Comparison of ENCODE assay signal across 20 cellular contexts in the genomic region with DNA sequence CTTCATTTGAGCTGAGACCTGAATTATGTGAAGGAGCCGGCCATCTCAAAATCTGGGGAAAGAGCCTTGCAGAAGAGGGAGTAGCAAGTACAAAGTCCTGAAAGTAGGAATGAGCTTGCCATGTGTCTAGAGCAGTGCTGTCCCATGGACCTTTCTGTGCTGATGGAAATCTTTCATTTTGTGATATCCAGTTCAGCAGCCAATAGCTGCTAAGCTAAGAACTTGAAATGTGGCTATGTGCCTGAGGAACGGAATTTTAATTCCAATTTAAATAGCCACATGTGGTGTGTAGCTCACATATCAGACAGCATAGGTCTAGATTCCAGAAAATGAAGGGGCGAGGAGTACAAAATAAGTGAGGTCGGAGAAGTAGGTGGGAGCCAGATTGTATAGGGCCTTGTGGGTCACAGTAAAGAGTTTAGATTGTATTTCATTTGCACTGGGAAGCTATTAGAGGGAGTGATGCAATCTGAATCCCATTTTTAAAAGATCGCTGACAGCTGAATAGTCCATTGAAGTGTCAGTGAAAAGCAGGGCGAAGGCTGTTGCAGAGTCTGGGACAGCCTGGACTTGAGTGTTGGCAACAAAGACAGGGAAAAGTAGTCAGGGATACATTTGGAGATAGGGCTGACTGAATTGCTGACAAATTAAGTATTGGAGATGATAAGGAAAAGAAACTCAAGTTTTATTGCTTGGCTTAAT.
DNase-seq lines count a peak whose midpoint lies in the region; ATAC-seq, FAIRE-seq and TF ChIP-seq lines count a peak whose summit lies in the region.
"Had no signal": no experiment of that assay in that cellular context is flagged by ENCODE, and none has a peak within 500 bp of the region (broad histone marks: within the 10 kb centered on the region; RNA-seq: fewer than 3 reads in every experiment).

No MANE protein-coding gene starts in this region.

- H3K79me2 ChIP-seq in GM23338 (replicated peaks; ENCODE audit: insufficient read depth) = no peaks in the 10 kb centered on the region
- no peaks in the 10 kb centered on the region for H3K79me2 ChIP-seq in GM12878 (ENCODE audit: control insufficient read depth, insufficient read depth, low read length)
- no peaks in the 10 kb centered on the region for H3K79me2 ChIP-seq in hepatocyte

- ATAC-seq in GM23338 (no peak), GM12878 (no peak), GM18498 (IDR thresholded peaks at IDR 0.05; ENCODE audit: unreplicated experiment) (no peak)

- H3K27me3 ChIP-seq in GM23338 (ENCODE audit: insufficient read depth) (no peaks in the 10 kb centered on the region), GM12878 (replicated peaks in 1 of 2; ENCODE audit: control insufficient read depth in 2 of 2, insufficient read depth in 2 of 2, low read length in 1 of 2) (no peaks in the 10 kb centered on the region), hepatocyte (no peaks in the 10 kb centered on the region)
- H3K27me3 ChIP-seq: neural progenitor cell, SJSA1 had no signal

- WGBS in GM12878 (ENCODE audit: insufficient coverage, insufficient replicate concordance, low lambda C conversion rate, missing lambda C conversion rate) = 99% methylated on average over 6 of the region's 6 CpGs
- 77% methylated on average over 6 of the region's 6 CpGs for WGBS in hepatocyte (ENCODE audit: low lambda C conversion rate, missing lambda C conversion rate)

- no peak overlapping the region for H3K4me2 ChIP-seq in GM23338
- H3K4me2 ChIP-seq in GM12878 (ENCODE audit: control insufficient read depth, insufficient read depth) = no peak overlapping the region
- H3K4me2 ChIP-seq in hepatocyte = no peak overlapping the region
- H3K4me2 ChIP-seq: neural progenitor cell had no signal

- H3K36me3 Mint-ChIP-seq in GM23338 (ENCODE audit: low read depth) = peaks cover 14% of the 10 kb centered on the region; the same call in 2 of the 3 replicates

- no peak for TF ChIP-seq CTCF in AG10803 (conservative IDR thresholded peaks at IDR 0.05; ENCODE audit: low read length)
- TF ChIP-seq CTCF in GM23338 (conservative IDR thresholded peaks at IDR 0.05; ENCODE audit: low read depth in 2 of 2) = no peak
- no peak for TF ChIP-seq CTCF in GM12878 (IDR thresholded peaks at IDR 0.05 in 2 of 3, conservative IDR thresholded peaks at IDR 0.05 in 1 of 3; ENCODE audit: control insufficient read depth in 2 of 3, extremely low read depth in 1 of 3, insufficient read depth in 1 of 3, low read depth in 3 of 3, low read length in 3 of 3)
- no peak for TF ChIP-seq CTCF in hepatocyte (IDR thresholded peaks at IDR 0.05; ENCODE audit: poor library complexity)

- RAD21 ChIA-PET in GM12878 (lab: Charles Lee; ENCODE audit: unreplicated experiment) = interaction anchor here (0.9 to 2.7 kb wide), 2 partner anchors 9 to 159 kb away, joined by 5 to 8 read pairs; no protein-coding TSS in a partner anchor

- no peaks in the 10 kb centered on the region for H3K27me3 Mint-ChIP-seq in GM23338 (ENCODE audit: insufficient read depth, low read depth, poor library complexity)
- H3K27me3 Mint-ChIP-seq: B cell had no signal

- DNase-seq in AG10803 (ENCODE audit: low read depth) (peak; percentile 27), GM23338 (ENCODE audit: low spot score) (no peak), GM12878 (ENCODE audit: low read depth, low spot score) (no peak), myocyte (ENCODE audit: low read depth) (peak; percentile 7), DMS79 treated with DMSO at 0.1 percent for 48 hours (lab: John Stamatoyannopoulos, UW) (no peak), hepatocyte (ENCODE audit: low spot score) (no peak)
- DNase-seq: Calu3; cortex of kidney; GF-D8; HCEC 1CT; NCI-H1436 treated with DMSO at 0.1 percent for 48 hours; NCI-H446 treated with DMSO at 0.1 percent for 48 hours; stimulated activated CD4-positive, alpha-beta T cell treated with anti-CD3 and anti-CD28 coated beads, Interleukin-2, amount 100 ng/mL, for 24 hours had no signal

- no peak for TF ChIP-seq RAD21 in GM12878 (IDR thresholded peaks at IDR 0.05; ENCODE audit: insufficient read depth, low read depth, low read length)

- FAIRE-seq in GM12878 (lab: Jason Lieb, UNC) = no peak
- FAIRE-seq: endothelial cell of umbilical vein had no signal

- no peak for TF ChIP-seq POLR2A in GM12878 (IDR thresholded peaks at IDR 0.05; ENCODE audit: low read depth, low read length)

- no peak for TF ChIP-seq EP300 in GM12878 (IDR thresholded peaks at IDR 0.05; ENCODE audit: borderline replicate concordance in 1 of 2, control insufficient read depth in 1 of 2, low read depth in 2 of 2, low read length in 2 of 2)

- in situ Hi-C loops in GM12878 (cut with MboI) = no loop called here

- no peaks in the 10 kb centered on the region for H3K4me1 ChIP-seq in GM23338 (ENCODE audit: insufficient read depth)
- H3K4me1 ChIP-seq in GM12878 (ENCODE audit: control insufficient read depth, insufficient read depth, low read length) = no peaks in the 10 kb centered on the region
- H3K4me1 ChIP-seq in hepatocyte (ENCODE audit: insufficient read depth) = no peaks in the 10 kb centered on the region
- H3K4me1 ChIP-seq: neural progenitor cell, SJSA1 had no signal

- no peaks in the 10 kb centered on the region for H3K9me3 Mint-ChIP-seq in GM23338

- H3K9me3 ChIP-seq in GM12878 (replicated peaks; ENCODE audit: control insufficient read depth, insufficient read depth, low read length) (no peaks in the 10 kb centered on the region), hepatocyte (ENCODE audit: low read depth) (no peaks in the 10 kb centered on the region)
- H3K9me3 ChIP-seq: SJSA1, thoracic aorta had no signal

- peak overlapping the region; percentile 70; the same call in 1 of the 2 replicates for H3K27ac ChIP-seq in GM23338 (ENCODE audit: low read depth)
- H3K27ac ChIP-seq in GM12878 (ENCODE audit: control insufficient read depth, insufficient read depth) = no peak overlapping the region
- no peak overlapping the region for H3K27ac ChIP-seq in hepatocyte
- H3K27ac ChIP-seq: neural progenitor cell, SJSA1, thoracic aorta had no signal

- H3K4me1 Mint-ChIP-seq in GM23338 = no peaks in the 10 kb centered on the region
- H3K4me1 Mint-ChIP-seq: B cell, neural progenitor cell had no signal

- H3F3A ChIP-seq in GM23338 (replicated peaks; ENCODE audit: low read depth) = no peaks in the 10 kb centered on the region

- intact Hi-C loops in GM12878 (cut with micrococcal nuclease; ENCODE audit: unreplicated experiment) = no loop called here

- no peak overlapping the region for H3K9ac ChIP-seq in GM12878 (ENCODE audit: control insufficient read depth, insufficient read depth, low read length)
- H3K9ac ChIP-seq: neural progenitor cell had no signal

- H4K20me1 ChIP-seq in GM23338 (replicated peaks; ENCODE audit: insufficient read depth) (no peaks in the 10 kb centered on the region; the same call in 1 of the 2 replicates), GM12878 (ENCODE audit: control insufficient read depth, insufficient read depth) (no peaks in the 10 kb centered on the region), hepatocyte (ENCODE audit: insufficient read depth, poor library complexity, severe bottlenecking) (no peaks in the 10 kb centered on the region)

- H3K9me2 ChIP-seq in GM23338 (ENCODE audit: insufficient read depth) (no peaks in the 10 kb centered on the region), hepatocyte (replicated peaks; ENCODE audit: insufficient read depth) (no peaks in the 10 kb centered on the region)

- H3K27ac Mint-ChIP-seq in GM23338 = no peak overlapping the region
- H3K27ac Mint-ChIP-seq: B cell, neural progenitor cell had no signal

- CTCF ChIA-PET in GM12878 (lab: Yijun Ruan, JAX) = interaction anchor here (1.4 to 5.5 kb wide), 5 partner anchors 10 to 167 kb away, joined by 4 to 30 read pairs (median 6); no protein-coding TSS in a partner anchor

- H3K36me3 ChIP-seq in GM23338 (ENCODE audit: insufficient read depth) (no peaks in the 10 kb centered on the region; the same call in 1 of the 2 replicates), GM12878 (ENCODE audit: control insufficient read depth in 2 of 2, insufficient read depth in 2 of 2, low read length in 1 of 2) (no peaks in the 10 kb centered on the region), hepatocyte (replicated peaks; ENCODE audit: insufficient read depth, low read depth) (no peaks in the 10 kb centered on the region)
- H3K36me3 ChIP-seq: SJSA1, thoracic aorta had no signal

- SMC1A ChIA-PET in GM12878 (lab: Charles Lee; ENCODE audit: uncharacterized antibody, unreplicated experiment) = interaction anchor here (0.6 to 2.3 kb wide), 7 partner anchors 10 to 162 kb away, joined by 3 to 10 read pairs (median 5); no protein-coding TSS in a partner anchor

- POLR2A ChIA-PET in GM12878 (lab: Charles Lee) = interaction anchor here (1.2 kb wide), 1 partner anchor 10 kb away, joined by 5 read pairs; no protein-coding TSS in a partner anchor

- BruUV-seq in GM12878 (replicated peaks; lab: Mats Ljungman, UMichigan) = TSS peak; percentile 49

- H3K4me3 ChIP-seq in AG10803 (ENCODE audit: low read length) = no peak overlapping the region
- no peak overlapping the region for H3K4me3 ChIP-seq in GM23338
- H3K4me3 ChIP-seq in GM12878 = no peak overlapping the region
- no peak overlapping the region for H3K4me3 ChIP-seq in hepatocyte
- H3K4me3 ChIP-seq: lung, neural progenitor cell, SJSA1, thoracic aorta had no signal

- H2AFZ ChIP-seq in GM23338 = no peak overlapping the region
- no peak overlapping the region for H2AFZ ChIP-seq in GM12878 (ENCODE audit: control insufficient read depth, low read depth, low read length)
- H2AFZ ChIP-seq in hepatocyte = no peak overlapping the region
- H2AFZ ChIP-seq: neural progenitor cell had no signal

- no peak overlapping the region for H3K4me3 Mint-ChIP-seq in GM23338
- H3K4me3 Mint-ChIP-seq: B cell, neural progenitor cell had no signal

TF ChIP-seq in GM23338, 12 proteins besides CTCF, POLR2A, EP300 and RAD21:
- no peak for TF ChIP-seq JUNB (IDR thresholded peaks at IDR 0.05; ENCODE audit: unreplicated experiment)
TF ChIP-seq in GM23338: peak in this region for 0.

TF ChIP-seq in GM12878, 131 proteins besides CTCF, POLR2A, EP300 and RAD21 (continues in another document):
- TF ChIP-seq RBBP5 (conservative IDR thresholded peaks at IDR 0.05) = no peak
- TF ChIP-seq STAT3 (IDR thresholded peaks at IDR 0.05; ENCODE audit: low read depth, low read length) = no peak

Comparison
In these comparisons a context has a peak if more than half of its experiments do, and no peak if none do; other contexts are left out.
1. DNase-seq: peak in AG10803 (single experiment) and myocyte (single experiment); none in GM23338 (single experiment), GM12878 (single experiment), DMS79 treated with DMSO at 0.1 percent for 48 hours (single experiment) and hepatocyte (single experiment).